ENCODE assay signal across 6 cellular contexts in genomic region chr16:30996324-30996999, GRCh38. TPM values are rescaled to one million over a fixed set of nuclear protein-coding genes. Genes with fewer than 3 reads are reported as not detected.
DNase-seq lines count a peak whose midpoint lies in the region; ATAC-seq and TF ChIP-seq lines count a peak whose summit lies in the region.

No MANE protein-coding gene starts in this region.

- H4K20me1 ChIP-seq in IMR-90 (ENCODE audit: insufficient read depth, low read length) = no peaks in the 10 kb centered on the region

- no peak for TF ChIP-seq CTCF in IMR-90 (conservative IDR thresholded peaks at IDR 0.05; ENCODE audit: low read depth, low read length)

- in situ Hi-C loops in IMR-90 (cut with MboI; ENCODE audit: low sequenced_read_pairs) = loop anchor here (10.0 to 25.0 kb wide), 2 partner anchors 448 to 716 kb away; partner anchors contain the start of gene ZNF843

- peak overlapping the region; percentile 3 for H2BK120ac ChIP-seq in IMR-90 (ENCODE audit: low read depth, low read length)

- peak overlapping the region; percentile 96 for H2AK5ac ChIP-seq in IMR-90 (ENCODE audit: low read depth, low read length)

- H3K14ac ChIP-seq in IMR-90 (replicated peaks; ENCODE audit: low read depth, low read length) = peak overlapping the region; percentile 86; the same call in 1 of the 2 replicates

- no peaks in the 10 kb centered on the region for H3K27me3 ChIP-seq in IMR-90 (ENCODE audit: control insufficient read depth, insufficient read depth, low read length)
- no peaks in the 10 kb centered on the region for H3K27me3 ChIP-seq in endocrine pancreas (ENCODE audit: control insufficient read depth, insufficient read depth, low read length)

- peaks cover 18% of the 10 kb centered on the region for H3K9me1 ChIP-seq in IMR-90 (ENCODE audit: insufficient read depth, low read length)

- H2BK15ac ChIP-seq in IMR-90 (ENCODE audit: low read depth, low read length) = peak overlapping the region; percentile 99; the same call in 2 of the 3 replicates

- no peaks in the 10 kb centered on the region for H3K9me3 ChIP-seq in IMR-90 (ENCODE audit: control insufficient read depth, insufficient read depth, low read length)
- no peaks in the 10 kb centered on the region for H3K9me3 ChIP-seq in endocrine pancreas (ENCODE audit: control insufficient read depth, low read length)

- H3K4me2 ChIP-seq in IMR-90 (ENCODE audit: low read depth, low read length) = peak overlapping the region; percentile 95

- no peak for ATAC-seq in IMR-90 (ENCODE audit: low read depth)

- H3K36me3 ChIP-seq in IMR-90 (ENCODE audit: control insufficient read depth, insufficient read depth, low read length) (peaks cover 4% of the 10 kb centered on the region; the same call in 1 of the 2 replicates), endocrine pancreas (ENCODE audit: control insufficient read depth, insufficient read depth, low read length) (no peaks in the 10 kb centered on the region)

- peak overlapping the region; percentile 70 for H4K91ac ChIP-seq in IMR-90 (ENCODE audit: insufficient read depth, low read depth, low read length)

- H3K27ac ChIP-seq in IMR-90 (ENCODE audit: insufficient read depth, low read length) = peak overlapping the region; percentile 31

- H3K23ac ChIP-seq in IMR-90 (ENCODE audit: low read depth, low read length) = peak overlapping the region; percentile 93; the same call in 1 of the 2 replicates

- peaks cover 27% of the 10 kb centered on the region for H3K4me1 ChIP-seq in IMR-90 (ENCODE audit: control insufficient read depth, insufficient read depth, low read length)
- H3K4me1 ChIP-seq in endocrine pancreas (ENCODE audit: control insufficient read depth, insufficient read depth, low read length) = no peaks in the 10 kb centered on the region

- no TSS peak for BruUV-seq in IMR-90 (replicated peaks; lab: Mats Ljungman, UMichigan)

- H3K4me3 ChIP-seq in IMR-90 (ENCODE audit: insufficient read depth, low read depth, low read length) = peak overlapping the region; percentile 54
- H3K4me3 ChIP-seq in endocrine pancreas (ENCODE audit: control insufficient read depth, insufficient read depth, low read length) = no peak overlapping the region
- H3K4me3 ChIP-seq in skeletal muscle cell (ENCODE audit: low read depth, low read length) = peak overlapping the region; percentile 46

- DNase-seq in IMR-90 (no peak), skeletal muscle cell (ENCODE audit: low read depth) (no peak), NCI-H1694 treated with DMSO at 0.1 percent for 48 hours (lab: John Stamatoyannopoulos, UW) (no peak), NCI-H524 treated with DMSO at 0.1 percent for 48 hours (lab: John Stamatoyannopoulos, UW) (no peak)
- no peak for DNase-seq in stimulated activated CD4-positive, alpha-beta T cell treated with anti-CD3 and anti-CD28 coated beads, Interleukin-4, amount 100 ng/mL, for 1 hour

- peak overlapping the region; percentile 95 for H2AK9ac ChIP-seq in IMR-90 (replicated peaks; ENCODE audit: low read depth, low read length, poor library complexity)

- POLR2A ChIA-PET in IMR-90 (lab: Charles Lee; ENCODE audit: unreplicated experiment) = interaction anchor here (1.0 kb wide), 1 partner anchor 77 kb away, joined by 3 read pairs; no protein-coding TSS in a partner anchor

- 0 out of 2 replicates have a peak overlapping the region, but pooled peaks have one; percentile 10 for H2BK20ac ChIP-seq in IMR-90 (ENCODE audit: low read depth, low read length)

- no peak for TF ChIP-seq POLR2A in IMR-90 (IDR thresholded peaks at IDR 0.05; ENCODE audit: low read depth, low read length)

- peak overlapping the region; percentile 96 for H2AFZ ChIP-seq in IMR-90 (replicated peaks; ENCODE audit: low read length, poor library complexity)

- peak overlapping the region; percentile 91 for H4K5ac ChIP-seq in IMR-90 (ENCODE audit: low read depth, low read length)

- dilution Hi-C loops in IMR-90 (cut with HindIII; ENCODE audit: low sequenced_read_pairs, unreplicated experiment) = no loop called here

- no peak overlapping the region for H3K18ac ChIP-seq in IMR-90 (ENCODE audit: low read depth, low read length)

- peak overlapping the region; percentile 94 for H3K4ac ChIP-seq in IMR-90 (ENCODE audit: low read depth, low read length)

- 43% methylated on average over 1 of the region's 25 CpGs; no CpG with 5 or more reads in 1 of the 2 experiments for WGBS in IMR-90 (ENCODE audit: extremely low coverage in 2 of 2, insufficient read length in 1 of 2), 2 experiments

- peak overlapping the region; percentile 94 to 99; a peak in 3 of 4 replicates for H4K8ac ChIP-seq in IMR-90 (ENCODE audit: low read depth in 2 of 2, low read length in 2 of 2)

- CTCF ChIA-PET in IMR-90 (lab: Yijun Ruan, JAX) = no interaction called here

- H3K56ac ChIP-seq in IMR-90 (ENCODE audit: extremely low read depth, insufficient read depth, low read length) = no peak overlapping the region

- intact Hi-C loops in IMR-90 (cut with micrococcal nuclease) = loop anchor here (5.0 kb wide), 1 partner anchor 76 kb away; the partner anchor contains the start of genes ZNF646 and ZNF668

- peak overlapping the region; percentile 61 for H3K9ac ChIP-seq in IMR-90 (ENCODE audit: low read depth, low read length)
- H3K9ac ChIP-seq in endocrine pancreas (ENCODE audit: control insufficient read depth, insufficient read depth, low read length) = peak overlapping the region; percentile 20

- peaks cover 0 to 18% of the 10 kb centered on the region in 2 experiments; a peak in 1 of 4 replicates for H3K79me1 ChIP-seq in IMR-90 (ENCODE audit: low read depth in 1 of 2, low read length in 2 of 2)

- peak overlapping the region; percentile 82 for H2BK5ac ChIP-seq in IMR-90 (ENCODE audit: low read depth, low read length, poor library complexity, severe bottlenecking)

- TF ChIP-seq RAD21 in IMR-90 (IDR thresholded peaks at IDR 0.05; ENCODE audit: low read length) = no peak

TF ChIP-seq in IMR-90, 13 proteins besides CTCF, POLR2A, EP300 and RAD21:
- TF ChIP-seq NFE2L2 (IDR thresholded peaks at IDR 0.05; ENCODE audit: low read depth, low read length) (no peak), RFX5 (IDR thresholded peaks at IDR 0.05; ENCODE audit: low read depth, low read length) (no peak), FOS (IDR thresholded peaks at IDR 0.05; ENCODE audit: low read depth, low read length) (no peak), CEBPB (IDR thresholded peaks at IDR 0.05; ENCODE audit: low read depth, low read length) (no peak), RCOR1 (IDR thresholded peaks at IDR 0.05; ENCODE audit: insufficient replicate concordance, low read length) (no peak), ELK1 (IDR thresholded peaks at IDR 0.05; ENCODE audit: borderline replicate concordance, low read depth, low read length) (no peak), MAFK (IDR thresholded peaks at IDR 0.05; ENCODE audit: low read depth, low read length) (no peak), CHD1 (IDR thresholded peaks at IDR 0.05; ENCODE audit: low read depth, low read length) (no peak), USF2 (IDR thresholded peaks at IDR 0.05; ENCODE audit: low read depth, low read length) (no peak), SMC3 (IDR thresholded peaks at IDR 0.05; ENCODE audit: low read depth, low read length) (no peak), BHLHE40 (IDR thresholded peaks at IDR 0.05; ENCODE audit: low read depth, low read length) (no peak), MAZ (IDR thresholded peaks at IDR 0.05; ENCODE audit: borderline replicate concordance, low read depth, low read length) (no peak), MXI1 (IDR thresholded peaks at IDR 0.05; ENCODE audit: borderline replicate concordance, low read depth, low read length) (no peak)

RNA-seq across cellular contexts. Expression of gene HSD3B7, which starts 11.5 kb away (rescaled TPM):
- 9.4 and 11.3 TPM in 2 replicates for total RNA-seq in IMR-90 (2012; rRNA removed)
- polyA plus RNA-seq in IMR-90 (2012; rRNA removed) = 8.5 and 9.3 TPM in 2 replicates
- polyA plus RNA-seq in IMR-90 (2012; cell fraction: cytosol; rRNA removed) = 9.7 and 12.6 TPM in 2 replicates
- polyA plus RNA-seq in IMR-90 (2012; cell fraction: nucleus; rRNA removed; ENCODE audit: low replicate concordance) = 10.7 and 21.0 TPM in 2 replicates

RNA-seq across cellular contexts. Expression of gene STX1B, which starts 14.0 kb away (rescaled TPM):
- 3.9 TPM in 2 replicates for total RNA-seq in IMR-90 (2012; rRNA removed)
- 11.4 and 14.9 TPM in 2 replicates for polyA plus RNA-seq in IMR-90 (2012; rRNA removed)
- polyA plus RNA-seq in IMR-90 (2012; cell fraction: cytosol; rRNA removed) = 3.8 and 4.4 TPM in 2 replicates
- 152 and 177 TPM in 2 replicates for polyA plus RNA-seq in IMR-90 (2012; cell fraction: nucleus; rRNA removed; ENCODE audit: low replicate concordance)

RNA-seq across cellular contexts. Expression of gene STX4, which starts 36.9 kb away (rescaled TPM):
- total RNA-seq in IMR-90 (2012; rRNA removed) = 23.5 and 25.0 TPM in 2 replicates
- polyA plus RNA-seq in IMR-90 (2012; rRNA removed) = 66.4 and 67.9 TPM in 2 replicates
- polyA plus RNA-seq in IMR-90 (2012; cell fraction: cytosol; rRNA removed) = 31.1 and 35.2 TPM in 2 replicates
- 247 and 257 TPM in 2 replicates for polyA plus RNA-seq in IMR-90 (2012; cell fraction: nucleus; rRNA removed; ENCODE audit: low replicate concordance)

RNA-seq across cellular contexts. Expression of gene SETD1A, which starts 38.9 kb away (rescaled TPM):
- 0.54 and 0.56 TPM in 2 replicates for total RNA-seq in IMR-90 (2012; rRNA removed)
- polyA plus RNA-seq in IMR-90 (2012; rRNA removed) = 5.8 and 6.5 TPM in 2 replicates
- 3.3 and 4.8 TPM in 2 replicates for polyA plus RNA-seq in IMR-90 (2012; cell fraction: cytosol; rRNA removed)
- 16.4 and 29.7 TPM in 2 replicates for polyA plus RNA-seq in IMR-90 (2012; cell fraction: nucleus; rRNA removed; ENCODE audit: low replicate concordance)

RNA-seq across cellular contexts. Expression of gene ORAI3, which starts 47.6 kb away (rescaled TPM):
- 6.8 and 6.9 TPM in 2 replicates for total RNA-seq in IMR-90 (2012; rRNA removed)
- polyA plus RNA-seq in IMR-90 (2012; rRNA removed) = 16.9 TPM in 2 replicates
- polyA plus RNA-seq in IMR-90 (2012; cell fraction: cytosol; rRNA removed) = 16.1 and 29.4 TPM in 2 replicates
- 12.4 and 15.2 TPM in 2 replicates for polyA plus RNA-seq in IMR-90 (2012; cell fraction: nucleus; rRNA removed; ENCODE audit: low replicate concordance)
